1 cellular context compared by ENCODE assay signal in the genomic region with DNA sequence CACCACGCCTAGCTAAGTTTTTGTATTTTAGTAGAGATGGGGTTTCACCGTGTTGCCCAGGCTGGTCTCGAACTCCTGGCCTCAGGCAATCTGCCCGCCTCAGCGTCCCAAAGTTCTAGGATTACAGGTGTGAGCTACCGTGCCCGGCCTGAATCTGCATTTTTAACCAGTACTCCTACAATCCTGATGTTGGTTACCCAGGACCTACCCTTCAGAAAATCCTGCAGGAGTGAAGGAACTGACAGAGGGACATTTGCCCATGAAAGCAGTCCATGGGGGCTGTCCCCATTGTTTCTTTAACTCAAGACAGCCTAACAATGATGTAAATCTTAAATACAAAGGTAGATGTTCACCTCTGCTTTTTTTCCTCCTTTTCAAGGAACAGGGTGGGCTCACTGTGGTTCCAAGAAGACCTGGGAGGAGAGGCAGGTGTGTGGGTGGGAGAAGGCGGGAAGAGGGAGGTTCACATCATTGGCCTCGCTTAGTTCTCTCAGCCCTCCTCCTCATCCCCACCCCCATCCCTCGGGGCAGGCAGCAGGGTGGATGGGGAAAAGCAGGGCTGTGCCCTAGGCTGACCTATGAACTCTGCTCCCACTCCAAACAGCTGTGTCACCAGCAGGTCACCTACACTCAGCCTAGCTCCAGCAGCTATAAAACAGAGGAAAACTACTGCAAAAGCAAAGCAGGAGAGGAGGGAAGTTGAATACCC.
TF ChIP-seq lines count a peak whose summit lies in the region.

No MANE protein-coding gene starts in this region.

TF ChIP-seq in HepG2, 621 proteins besides CTCF, POLR2A, EP300 and RAD21 (continued from another document and continues in another):
- TF ChIP-seq, protein P1, sequence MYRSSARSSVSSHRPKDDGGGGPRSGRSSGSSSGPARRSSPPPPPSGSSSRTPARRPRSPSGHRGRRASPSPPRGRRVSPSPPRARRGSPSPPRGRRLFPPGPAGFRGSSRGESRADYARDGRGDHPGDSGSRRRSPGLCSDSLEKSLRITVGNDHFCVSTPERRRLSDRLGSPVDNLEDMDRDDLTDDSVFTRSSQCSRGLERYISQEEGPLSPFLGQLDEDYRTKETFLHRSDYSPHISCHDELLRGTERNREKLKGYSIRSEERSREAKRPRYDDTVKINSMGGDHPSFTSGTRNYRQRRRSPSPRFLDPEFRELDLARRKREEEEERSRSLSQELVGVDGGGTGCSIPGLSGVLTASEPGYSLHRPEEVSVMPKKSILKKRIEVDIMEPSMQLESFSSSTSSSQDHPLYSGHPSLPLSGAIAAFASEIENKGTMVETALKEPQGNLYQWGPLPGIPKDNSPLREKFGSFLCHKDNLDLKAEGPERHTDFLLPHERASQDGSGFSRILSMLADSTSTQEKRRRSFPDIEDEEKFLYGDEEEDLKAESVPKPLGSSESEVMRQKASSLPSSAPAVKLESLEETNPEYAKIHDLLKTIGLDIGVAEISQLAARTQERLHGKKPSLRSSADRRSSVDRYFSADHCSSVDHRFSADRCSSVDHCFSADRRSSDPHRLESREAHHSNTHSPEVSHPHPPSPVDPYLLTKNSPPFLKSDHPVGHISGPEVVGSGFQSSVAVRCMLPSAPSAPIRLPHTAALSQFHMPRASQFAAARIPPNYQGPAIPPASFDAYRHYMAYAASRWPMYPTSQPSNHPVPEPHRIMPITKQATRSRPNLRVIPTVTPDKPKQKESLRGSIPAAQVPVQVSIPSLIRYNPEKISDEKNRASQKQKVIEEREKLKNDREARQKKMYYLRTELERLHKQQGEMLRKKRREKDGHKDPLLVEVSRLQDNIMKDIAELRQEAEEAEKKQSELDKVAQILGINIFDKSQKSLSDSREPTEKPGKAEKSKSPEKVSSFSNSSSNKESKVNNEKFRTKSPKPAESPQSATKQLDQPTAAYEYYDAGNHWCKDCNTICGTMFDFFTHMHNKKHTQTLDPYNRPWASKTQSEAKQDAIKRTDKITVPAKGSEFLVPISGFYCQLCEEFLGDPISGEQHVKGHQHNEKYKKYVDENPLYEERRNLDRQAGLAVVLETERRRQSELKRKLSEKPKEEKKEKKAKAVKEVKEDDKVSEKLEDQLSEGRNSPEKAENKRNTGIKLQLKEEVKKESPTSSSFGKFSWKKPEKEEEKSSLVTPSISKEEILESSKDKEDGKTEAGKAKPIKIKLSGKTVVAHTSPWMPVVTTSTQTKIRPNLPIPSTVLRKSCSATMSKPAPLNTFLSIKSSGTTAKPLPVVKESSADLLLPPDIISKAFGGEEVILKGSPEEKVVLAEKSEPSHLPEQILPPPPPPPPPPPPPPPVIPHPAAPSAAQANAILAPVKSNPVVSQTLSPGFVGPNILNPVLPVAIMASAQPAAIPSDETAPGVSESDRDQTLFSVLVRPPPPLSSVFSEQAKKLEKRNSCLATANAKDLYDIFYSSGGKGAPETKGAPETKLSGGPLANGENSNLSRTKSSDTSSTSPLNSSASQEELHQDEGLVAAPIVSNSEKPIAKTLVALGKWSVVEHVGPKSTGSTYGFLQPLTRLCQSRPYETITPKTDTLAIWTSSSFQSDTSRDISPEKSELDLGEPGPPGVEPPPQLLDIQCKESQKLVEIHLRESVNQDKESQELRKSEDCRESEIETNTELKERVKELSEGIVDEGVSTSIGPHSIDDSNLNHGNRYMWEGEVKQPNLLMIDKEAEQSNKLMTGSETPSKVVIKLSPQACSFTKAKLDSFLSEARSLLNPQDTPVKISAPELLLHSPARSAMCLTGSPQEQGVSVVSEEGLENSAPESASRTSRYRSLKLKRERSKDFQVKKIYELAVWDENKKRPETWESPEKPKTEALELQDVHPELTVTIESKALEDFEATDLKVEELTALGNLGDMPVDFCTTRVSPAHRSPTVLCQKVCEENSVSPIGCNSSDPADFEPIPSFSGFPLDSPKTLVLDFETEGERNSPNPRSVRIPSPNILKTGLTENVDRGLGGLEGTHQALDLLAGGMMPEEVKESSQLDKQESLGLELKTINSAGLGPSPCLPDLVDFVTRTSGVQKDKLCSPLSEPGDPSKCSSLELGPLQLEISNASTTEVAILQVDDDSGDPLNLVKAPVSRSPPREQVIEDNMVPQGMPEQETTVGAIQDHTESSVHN (CRISPR knock-in tag; IDR thresholded peaks at IDR 0.05), result no peak
- peak; percentile 63 for TF ChIP-seq BCL6 (CRISPR knock-in tag; IDR thresholded peaks at IDR 0.05)
- peak; percentile 43; the same call in 1 of the 2 replicates for TF ChIP-seq HMG20A (CRISPR knock-in tag; IDR thresholded peaks at IDR 0.05; ENCODE audit: borderline replicate concordance)
- 0 out of 2 replicates have a peak, but pooled peaks have one; percentile 35 for TF ChIP-seq SP140L (CRISPR knock-in tag; IDR thresholded peaks at IDR 0.05; ENCODE audit: borderline replicate concordance)
- TF ChIP-seq NCOA2 (CRISPR knock-in tag; IDR thresholded peaks at IDR 0.05), result peak; percentile 65
- no peak for TF ChIP-seq MLLT10 (CRISPR knock-in tag; IDR thresholded peaks at IDR 0.05)
- TF ChIP-seq, protein P2, sequence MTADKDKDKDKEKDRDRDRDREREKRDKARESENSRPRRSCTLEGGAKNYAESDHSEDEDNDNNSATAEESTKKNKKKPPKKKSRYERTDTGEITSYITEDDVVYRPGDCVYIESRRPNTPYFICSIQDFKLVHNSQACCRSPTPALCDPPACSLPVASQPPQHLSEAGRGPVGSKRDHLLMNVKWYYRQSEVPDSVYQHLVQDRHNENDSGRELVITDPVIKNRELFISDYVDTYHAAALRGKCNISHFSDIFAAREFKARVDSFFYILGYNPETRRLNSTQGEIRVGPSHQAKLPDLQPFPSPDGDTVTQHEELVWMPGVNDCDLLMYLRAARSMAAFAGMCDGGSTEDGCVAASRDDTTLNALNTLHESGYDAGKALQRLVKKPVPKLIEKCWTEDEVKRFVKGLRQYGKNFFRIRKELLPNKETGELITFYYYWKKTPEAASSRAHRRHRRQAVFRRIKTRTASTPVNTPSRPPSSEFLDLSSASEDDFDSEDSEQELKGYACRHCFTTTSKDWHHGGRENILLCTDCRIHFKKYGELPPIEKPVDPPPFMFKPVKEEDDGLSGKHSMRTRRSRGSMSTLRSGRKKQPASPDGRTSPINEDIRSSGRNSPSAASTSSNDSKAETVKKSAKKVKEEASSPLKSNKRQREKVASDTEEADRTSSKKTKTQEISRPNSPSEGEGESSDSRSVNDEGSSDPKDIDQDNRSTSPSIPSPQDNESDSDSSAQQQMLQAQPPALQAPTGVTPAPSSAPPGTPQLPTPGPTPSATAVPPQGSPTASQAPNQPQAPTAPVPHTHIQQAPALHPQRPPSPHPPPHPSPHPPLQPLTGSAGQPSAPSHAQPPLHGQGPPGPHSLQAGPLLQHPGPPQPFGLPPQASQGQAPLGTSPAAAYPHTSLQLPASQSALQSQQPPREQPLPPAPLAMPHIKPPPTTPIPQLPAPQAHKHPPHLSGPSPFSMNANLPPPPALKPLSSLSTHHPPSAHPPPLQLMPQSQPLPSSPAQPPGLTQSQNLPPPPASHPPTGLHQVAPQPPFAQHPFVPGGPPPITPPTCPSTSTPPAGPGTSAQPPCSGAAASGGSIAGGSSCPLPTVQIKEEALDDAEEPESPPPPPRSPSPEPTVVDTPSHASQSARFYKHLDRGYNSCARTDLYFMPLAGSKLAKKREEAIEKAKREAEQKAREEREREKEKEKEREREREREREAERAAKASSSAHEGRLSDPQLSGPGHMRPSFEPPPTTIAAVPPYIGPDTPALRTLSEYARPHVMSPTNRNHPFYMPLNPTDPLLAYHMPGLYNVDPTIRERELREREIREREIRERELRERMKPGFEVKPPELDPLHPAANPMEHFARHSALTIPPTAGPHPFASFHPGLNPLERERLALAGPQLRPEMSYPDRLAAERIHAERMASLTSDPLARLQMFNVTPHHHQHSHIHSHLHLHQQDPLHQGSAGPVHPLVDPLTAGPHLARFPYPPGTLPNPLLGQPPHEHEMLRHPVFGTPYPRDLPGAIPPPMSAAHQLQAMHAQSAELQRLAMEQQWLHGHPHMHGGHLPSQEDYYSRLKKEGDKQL (CRISPR knock-in tag; IDR thresholded peaks at IDR 0.05; ENCODE audit: low read depth), result peak; percentile 50; the same call in 1 of the 2 replicates
- TF ChIP-seq, protein P3, sequence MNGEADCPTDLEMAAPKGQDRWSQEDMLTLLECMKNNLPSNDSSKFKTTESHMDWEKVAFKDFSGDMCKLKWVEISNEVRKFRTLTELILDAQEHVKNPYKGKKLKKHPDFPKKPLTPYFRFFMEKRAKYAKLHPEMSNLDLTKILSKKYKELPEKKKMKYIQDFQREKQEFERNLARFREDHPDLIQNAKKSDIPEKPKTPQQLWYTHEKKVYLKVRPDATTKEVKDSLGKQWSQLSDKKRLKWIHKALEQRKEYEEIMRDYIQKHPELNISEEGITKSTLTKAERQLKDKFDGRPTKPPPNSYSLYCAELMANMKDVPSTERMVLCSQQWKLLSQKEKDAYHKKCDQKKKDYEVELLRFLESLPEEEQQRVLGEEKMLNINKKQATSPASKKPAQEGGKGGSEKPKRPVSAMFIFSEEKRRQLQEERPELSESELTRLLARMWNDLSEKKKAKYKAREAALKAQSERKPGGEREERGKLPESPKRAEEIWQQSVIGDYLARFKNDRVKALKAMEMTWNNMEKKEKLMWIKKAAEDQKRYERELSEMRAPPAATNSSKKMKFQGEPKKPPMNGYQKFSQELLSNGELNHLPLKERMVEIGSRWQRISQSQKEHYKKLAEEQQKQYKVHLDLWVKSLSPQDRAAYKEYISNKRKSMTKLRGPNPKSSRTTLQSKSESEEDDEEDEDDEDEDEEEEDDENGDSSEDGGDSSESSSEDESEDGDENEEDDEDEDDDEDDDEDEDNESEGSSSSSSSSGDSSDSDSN (CRISPR knock-in tag; IDR thresholded peaks at IDR 0.05), result peak; percentile 33; the same call in 1 of the 2 replicates
- TF ChIP-seq, protein P4, sequence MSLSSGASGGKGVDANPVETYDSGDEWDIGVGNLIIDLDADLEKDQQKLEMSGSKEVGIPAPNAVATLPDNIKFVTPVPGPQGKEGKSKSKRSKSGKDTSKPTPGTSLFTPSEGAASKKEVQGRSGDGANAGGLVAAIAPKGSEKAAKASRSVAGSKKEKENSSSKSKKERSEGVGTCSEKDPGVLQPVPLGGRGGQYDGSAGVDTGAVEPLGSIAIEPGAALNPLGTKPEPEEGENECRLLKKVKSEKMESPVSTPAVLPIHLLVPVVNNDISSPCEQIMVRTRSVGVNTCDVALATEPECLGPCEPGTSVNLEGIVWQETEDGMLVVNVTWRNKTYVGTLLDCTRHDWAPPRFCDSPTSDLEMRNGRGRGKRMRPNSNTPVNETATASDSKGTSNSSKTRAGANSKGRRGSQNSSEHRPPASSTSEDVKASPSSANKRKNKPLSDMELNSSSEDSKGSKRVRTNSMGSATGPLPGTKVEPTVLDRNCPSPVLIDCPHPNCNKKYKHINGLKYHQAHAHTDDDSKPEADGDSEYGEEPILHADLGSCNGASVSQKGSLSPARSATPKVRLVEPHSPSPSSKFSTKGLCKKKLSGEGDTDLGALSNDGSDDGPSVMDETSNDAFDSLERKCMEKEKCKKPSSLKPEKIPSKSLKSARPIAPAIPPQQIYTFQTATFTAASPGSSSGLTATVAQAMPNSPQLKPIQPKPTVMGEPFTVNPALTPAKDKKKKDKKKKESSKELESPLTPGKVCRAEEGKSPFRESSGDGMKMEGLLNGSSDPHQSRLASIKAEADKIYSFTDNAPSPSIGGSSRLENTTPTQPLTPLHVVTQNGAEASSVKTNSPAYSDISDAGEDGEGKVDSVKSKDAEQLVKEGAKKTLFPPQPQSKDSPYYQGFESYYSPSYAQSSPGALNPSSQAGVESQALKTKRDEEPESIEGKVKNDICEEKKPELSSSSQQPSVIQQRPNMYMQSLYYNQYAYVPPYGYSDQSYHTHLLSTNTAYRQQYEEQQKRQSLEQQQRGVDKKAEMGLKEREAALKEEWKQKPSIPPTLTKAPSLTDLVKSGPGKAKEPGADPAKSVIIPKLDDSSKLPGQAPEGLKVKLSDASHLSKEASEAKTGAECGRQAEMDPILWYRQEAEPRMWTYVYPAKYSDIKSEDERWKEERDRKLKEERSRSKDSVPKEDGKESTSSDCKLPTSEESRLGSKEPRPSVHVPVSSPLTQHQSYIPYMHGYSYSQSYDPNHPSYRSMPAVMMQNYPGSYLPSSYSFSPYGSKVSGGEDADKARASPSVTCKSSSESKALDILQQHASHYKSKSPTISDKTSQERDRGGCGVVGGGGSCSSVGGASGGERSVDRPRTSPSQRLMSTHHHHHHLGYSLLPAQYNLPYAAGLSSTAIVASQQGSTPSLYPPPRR (CRISPR knock-in tag; IDR thresholded peaks at IDR 0.05; ENCODE audit: borderline replicate concordance), result peak; percentile 85; the same call in 1 of the 2 replicates
- TF ChIP-seq GABPA (IDR thresholded peaks at IDR 0.05; ENCODE audit: low read depth, low read length), result no peak
- peak; percentile 19; the same call in 1 of the 2 replicates for TF ChIP-seq GABPA (CRISPR knock-in tag; IDR thresholded peaks at IDR 0.05; ENCODE audit: low read depth)
- TF ChIP-seq, protein P5, sequence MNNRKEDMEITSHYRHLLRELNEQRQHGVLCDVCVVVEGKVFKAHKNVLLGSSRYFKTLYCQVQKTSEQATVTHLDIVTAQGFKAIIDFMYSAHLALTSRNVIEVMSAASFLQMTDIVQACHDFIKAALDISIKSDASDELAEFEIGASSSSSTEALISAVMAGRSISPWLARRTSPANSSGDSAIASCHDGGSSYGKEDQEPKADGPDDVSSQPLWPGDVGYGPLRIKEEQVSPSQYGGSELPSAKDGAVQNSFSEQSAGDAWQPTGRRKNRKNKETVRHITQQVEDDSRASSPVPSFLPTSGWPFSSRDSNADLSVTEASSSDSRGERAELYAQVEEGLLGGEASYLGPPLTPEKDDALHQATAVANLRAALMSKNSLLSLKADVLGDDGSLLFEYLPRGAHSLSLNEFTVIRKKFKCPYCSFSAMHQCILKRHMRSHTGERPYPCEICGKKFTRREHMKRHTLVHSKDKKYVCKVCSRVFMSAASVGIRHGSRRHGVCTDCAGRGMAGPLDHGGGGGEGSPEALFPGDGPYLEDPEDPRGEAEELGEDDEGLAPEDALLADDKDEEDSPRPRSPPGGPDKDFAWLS (CRISPR knock-in tag; IDR thresholded peaks at IDR 0.05; ENCODE audit: borderline replicate concordance), result 0 out of 2 replicates have a peak, but pooled peaks have one; percentile 34
- TF ChIP-seq, protein P6, sequence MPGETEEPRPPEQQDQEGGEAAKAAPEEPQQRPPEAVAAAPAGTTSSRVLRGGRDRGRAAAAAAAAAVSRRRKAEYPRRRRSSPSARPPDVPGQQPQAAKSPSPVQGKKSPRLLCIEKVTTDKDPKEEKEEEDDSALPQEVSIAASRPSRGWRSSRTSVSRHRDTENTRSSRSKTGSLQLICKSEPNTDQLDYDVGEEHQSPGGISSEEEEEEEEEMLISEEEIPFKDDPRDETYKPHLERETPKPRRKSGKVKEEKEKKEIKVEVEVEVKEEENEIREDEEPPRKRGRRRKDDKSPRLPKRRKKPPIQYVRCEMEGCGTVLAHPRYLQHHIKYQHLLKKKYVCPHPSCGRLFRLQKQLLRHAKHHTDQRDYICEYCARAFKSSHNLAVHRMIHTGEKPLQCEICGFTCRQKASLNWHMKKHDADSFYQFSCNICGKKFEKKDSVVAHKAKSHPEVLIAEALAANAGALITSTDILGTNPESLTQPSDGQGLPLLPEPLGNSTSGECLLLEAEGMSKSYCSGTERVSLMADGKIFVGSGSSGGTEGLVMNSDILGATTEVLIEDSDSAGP (CRISPR knock-in tag; IDR thresholded peaks at IDR 0.05; ENCODE audit: borderline replicate concordance), result peak; percentile 29; the same call in 1 of the 2 replicates
- TF ChIP-seq, protein P7, sequence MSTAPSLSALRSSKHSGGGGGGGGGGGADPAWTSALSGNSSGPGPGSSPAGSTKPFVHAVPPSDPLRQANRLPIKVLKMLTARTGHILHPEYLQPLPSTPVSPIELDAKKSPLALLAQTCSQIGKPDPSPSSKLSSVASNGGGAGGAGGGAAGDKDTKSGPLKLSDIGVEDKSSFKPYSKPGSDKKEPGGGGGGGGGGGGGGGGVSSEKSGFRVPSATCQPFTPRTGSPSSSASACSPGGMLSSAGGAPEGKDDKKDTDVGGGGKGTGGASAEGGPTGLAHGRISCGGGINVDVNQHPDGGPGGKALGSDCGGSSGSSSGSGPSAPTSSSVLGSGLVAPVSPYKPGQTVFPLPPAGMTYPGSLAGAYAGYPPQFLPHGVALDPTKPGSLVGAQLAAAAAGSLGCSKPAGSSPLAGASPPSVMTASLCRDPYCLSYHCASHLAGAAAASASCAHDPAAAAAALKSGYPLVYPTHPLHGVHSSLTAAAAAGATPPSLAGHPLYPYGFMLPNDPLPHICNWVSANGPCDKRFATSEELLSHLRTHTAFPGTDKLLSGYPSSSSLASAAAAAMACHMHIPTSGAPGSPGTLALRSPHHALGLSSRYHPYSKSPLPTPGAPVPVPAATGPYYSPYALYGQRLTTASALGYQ (CRISPR knock-in tag; IDR thresholded peaks at IDR 0.05), result 0 out of 2 replicates have a peak, but pooled peaks have one; percentile 32
- TF ChIP-seq HCFC1 (IDR thresholded peaks at IDR 0.05; ENCODE audit: low read depth, low read length), result no peak
